Comparison of ENCODE assay signal across 21 cellular contexts in genomic region chr18:74708169-74708568, GRCh38.
"Had no signal": no experiment of that assay in that cellular context is flagged by ENCODE, and none has a peak within 500 bp of the region (broad histone marks: within the 10 kb centered on the region; RNA-seq: fewer than 3 reads in every experiment).

No MANE protein-coding gene starts in this region.

- H3K4me3 Mint-ChIP-seq: dendritic cell treated with granulocyte-macrophage colony-stimulating factor and Interleukin-4, amounts not matched to agents 40 ng/mL and 50 ng/mL, for 4 days; effector memory CD8-positive, alpha-beta T cell; immature natural killer cell; mesothelial cell of epicardium; naive thymus-derived CD4-positive, alpha-beta T cell had no signal

- H3K9me3 Mint-ChIP-seq: dendritic cell treated with granulocyte-macrophage colony-stimulating factor and Interleukin-4, amounts not matched to agents 40 ng/mL and 50 ng/mL, for 4 days; effector memory CD8-positive, alpha-beta T cell; immature natural killer cell; mesothelial cell of epicardium; naive thymus-derived CD4-positive, alpha-beta T cell had no signal

- H3K4me1 Mint-ChIP-seq: mesothelial cell of epicardium had no signal

- H3K4me3 ChIP-seq: colonic mucosa, esophagus muscularis mucosa, gastroesophageal sphincter, heart left ventricle, hepatocyte, left lung, lower lobe of right lung had no signal

- H3K36me3 ChIP-seq: colonic mucosa, gastroesophageal sphincter, heart left ventricle had no signal

- H3K9me3 ChIP-seq: colonic mucosa, esophagus muscularis mucosa, gastroesophageal sphincter, heart left ventricle, left lung, lower lobe of right lung had no signal

- ATAC-seq: effector memory CD8-positive, alpha-beta T cell; foreskin keratinocyte; gastroesophageal sphincter; heart left ventricle; left lung; left ventricle myocardium superior; lower lobe of right lung; naive thymus-derived CD4-positive, alpha-beta T cell had no signal

- H3K4me1 ChIP-seq: colonic mucosa, esophagus muscularis mucosa, foreskin keratinocyte, gastroesophageal sphincter, heart left ventricle, left lung, lower lobe of right lung had no signal

- H3K27ac ChIP-seq: colonic mucosa, esophagus muscularis mucosa, foreskin keratinocyte, gastroesophageal sphincter, heart left ventricle, hepatocyte, left lung, lower lobe of right lung had no signal

- DNase-seq: colonic mucosa; cortex of kidney; effector CD8-positive, alpha-beta T cell; effector memory CD8-positive, alpha-beta T cell; foreskin keratinocyte; heart left ventricle; hypothalamus; immature natural killer cell; islet precursor cell; kidney; kidney glomerular epithelial cell; left lung; left ventricle myocardium superior; lower lobe of right lung; mesenchymal stem cell; naive thymus-derived CD4-positive, alpha-beta T cell had no signal

- H3K27me3 ChIP-seq: colonic mucosa, esophagus muscularis mucosa, foreskin keratinocyte, gastroesophageal sphincter, heart left ventricle, hepatocyte, left lung had no signal

- H3K27ac Mint-ChIP-seq: dendritic cell treated with granulocyte-macrophage colony-stimulating factor and Interleukin-4, amounts not matched to agents 40 ng/mL and 50 ng/mL, for 4 days; effector memory CD8-positive, alpha-beta T cell; immature natural killer cell; mesothelial cell of epicardium; naive thymus-derived CD4-positive, alpha-beta T cell had no signal

- H3K27me3 Mint-ChIP-seq: dendritic cell treated with granulocyte-macrophage colony-stimulating factor and Interleukin-4, amounts not matched to agents 40 ng/mL and 50 ng/mL, for 4 days; effector memory CD8-positive, alpha-beta T cell; naive thymus-derived CD4-positive, alpha-beta T cell had no signal
